ENCODE assay signal across 1 cellular context in the genomic region with DNA sequence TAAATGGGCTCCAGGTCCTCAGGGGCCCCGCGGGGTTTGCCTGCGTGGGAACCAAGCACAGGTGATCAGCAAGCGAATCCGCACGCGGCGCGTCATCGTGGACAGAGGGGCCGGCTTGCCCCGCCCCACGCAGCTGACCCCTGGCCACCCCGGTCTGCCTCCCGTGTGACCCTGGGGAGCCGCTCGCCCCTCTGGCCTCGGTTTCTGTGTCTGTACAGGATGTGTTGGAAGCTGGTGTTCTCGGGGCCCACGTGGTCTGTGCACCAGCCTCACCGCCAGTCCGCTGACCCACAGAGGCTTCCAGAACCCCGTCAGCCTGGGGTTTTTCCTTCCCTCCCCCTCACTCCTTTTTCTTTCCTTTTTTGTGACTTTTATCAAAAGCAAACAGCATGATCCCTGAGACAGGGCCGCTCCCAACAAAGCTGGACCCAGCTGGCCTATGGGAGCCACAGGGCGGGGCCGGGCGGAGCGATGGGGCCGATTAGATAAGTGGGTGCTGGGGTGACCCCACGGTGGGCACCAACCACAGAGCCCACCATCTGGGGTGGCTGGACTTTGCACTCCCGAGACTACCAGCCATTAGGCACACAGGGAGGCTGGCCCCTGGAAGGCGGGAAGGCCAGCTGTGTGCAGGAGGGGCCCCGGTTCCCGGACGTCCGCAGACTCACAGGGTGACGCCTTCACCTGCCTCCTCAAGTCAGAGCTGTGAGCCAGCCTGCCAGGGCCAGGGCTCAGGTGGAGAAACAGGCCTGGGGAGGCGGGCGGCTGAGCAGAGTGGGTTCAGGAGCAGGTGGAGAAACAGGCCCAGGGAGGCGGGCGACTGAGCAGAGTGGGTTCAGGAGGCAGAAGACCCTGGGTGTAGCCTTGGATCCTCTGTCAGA.
TF ChIP-seq lines count a peak whose summit lies in the region.

No MANE protein-coding gene starts in this region.

TF ChIP-seq in HepG2, 621 proteins besides CTCF, POLR2A, EP300 and RAD21 (continues in another document):
- TF ChIP-seq MYC (CRISPR knock-in tag; IDR thresholded peaks at IDR 0.05; ENCODE audit: borderline replicate concordance) (peak; percentile 82; the same call in 1 of the 2 replicates), HCFC1 (IDR thresholded peaks at IDR 0.05; ENCODE audit: low read depth, low read length) (no peak), ZNF264 (CRISPR knock-in tag; IDR thresholded peaks at IDR 0.05) (no peak; the same call in none of the 2 replicates), XBP1 (CRISPR knock-in tag; IDR thresholded peaks at IDR 0.05) (no peak), ZNF329 (CRISPR knock-in tag; IDR thresholded peaks at IDR 0.05; ENCODE audit: low read depth) (peak; percentile 65; the same call in 1 of the 2 replicates), ZNF569 (CRISPR knock-in tag; IDR thresholded peaks at IDR 0.05; ENCODE audit: borderline replicate concordance) (peak; percentile 80; the same call in 1 of the 2 replicates), SOX6 (IDR thresholded peaks at IDR 0.05) (no peak), SOX6 (CRISPR knock-in tag; IDR thresholded peaks at IDR 0.05) (peak; percentile 91), HNRNPK (IDR thresholded peaks at IDR 0.05; ENCODE audit: low read depth, low read length, poor library complexity, severe bottlenecking) (no peak), DMAP1 (CRISPR knock-in tag; IDR thresholded peaks at IDR 0.05) (peak; percentile 81; the same call in 1 of the 2 replicates), NBN (conservative IDR thresholded peaks at IDR 0.05) (no peak), FOXK2 (IDR thresholded peaks at IDR 0.05) (no peak), POLR2AphosphoS2 (IDR thresholded peaks at IDR 0.05; ENCODE audit: low read depth, low read length) (no peak), ZNF335 (CRISPR knock-in tag; IDR thresholded peaks at IDR 0.05) (no peak; the same call in none of the 2 replicates), CREM (IDR thresholded peaks at IDR 0.05) (peak; percentile 53; the same call in 1 of the 2 replicates), CREM (CRISPR knock-in tag; IDR thresholded peaks at IDR 0.05) (no peak), SMARCC2 (IDR thresholded peaks at IDR 0.05) (no peak), ZNF775 (CRISPR knock-in tag; IDR thresholded peaks at IDR 0.05; ENCODE audit: borderline replicate concordance) (peak; percentile 67), DNMT3B (CRISPR knock-in tag; conservative IDR thresholded peaks at IDR 0.05) (peak; percentile 96), ZNF138 (CRISPR knock-in tag; IDR thresholded peaks at IDR 0.05; ENCODE audit: low read depth) (peak; percentile 88), PTBP1 (IDR thresholded peaks at IDR 0.05; ENCODE audit: low read depth, low read length, poor library complexity, severe bottlenecking) (peak; percentile 8), KMT2B (CRISPR knock-in tag; IDR thresholded peaks at IDR 0.05) (peak; percentile 65), SRSF1 (optimal IDR thresholded peaks at IDR 0.05; ENCODE audit: low read depth, low read length) (peak; percentile 87), ZNF496 (CRISPR knock-in tag; IDR thresholded peaks at IDR 0.05; ENCODE audit: insufficient replicate concordance) (no peak), ZSCAN29 (CRISPR knock-in tag; conservative IDR thresholded peaks at IDR 0.05) (peak; percentile 87), RFX1 (IDR thresholded peaks at IDR 0.05) (no peak), ZIK1 (CRISPR knock-in tag; IDR thresholded peaks at IDR 0.05; ENCODE audit: borderline replicate concordance, low read depth) (no peak; the same call in 1 of the 2 replicates), PCBP1 (IDR thresholded peaks at IDR 0.05; ENCODE audit: borderline replicate concordance, low read depth, low read length) (no peak; the same call in 1 of the 2 replicates), ATF1 (CRISPR knock-in tag; IDR thresholded peaks at IDR 0.05) (no peak), ZBTB8A (CRISPR knock-in tag; IDR thresholded peaks at IDR 0.05; ENCODE audit: borderline replicate concordance, low read depth) (peak; percentile 58; the same call in 1 of the 2 replicates), ONECUT2 (CRISPR knock-in tag; IDR thresholded peaks at IDR 0.05) (peak; percentile 63), HOXD1 (CRISPR knock-in tag; IDR thresholded peaks at IDR 0.05) (no peak), MYNN (CRISPR knock-in tag; IDR thresholded peaks at IDR 0.05; ENCODE audit: low read depth) (no peak), JDP2 (CRISPR knock-in tag; IDR thresholded peaks at IDR 0.05; ENCODE audit: borderline replicate concordance) (no peak), SRSF9 (IDR thresholded peaks at IDR 0.05; ENCODE audit: borderline replicate concordance, insufficient read depth, low read depth, low read length, poor library complexity, severe bottlenecking) (no peak), FLYWCH1 (CRISPR knock-in tag; IDR thresholded peaks at IDR 0.05) (no peak), PITX1 (CRISPR knock-in tag; IDR thresholded peaks at IDR 0.05) (peak; percentile 78), ESRRA (CRISPR knock-in tag; IDR thresholded peaks at IDR 0.05; ENCODE audit: low read depth) (peak; percentile 86), CCDC6 (CRISPR knock-in tag; IDR thresholded peaks at IDR 0.05) (peak; percentile 44; the same call in 1 of the 2 replicates), PRPF4 (IDR thresholded peaks at IDR 0.05; ENCODE audit: low read depth, low read length, poor library complexity, severe bottlenecking) (peak; percentile 5), ELF3 (CRISPR knock-in tag; IDR thresholded peaks at IDR 0.05) (peak; percentile 75), RXRB (CRISPR knock-in tag; IDR thresholded peaks at IDR 0.05; ENCODE audit: borderline replicate concordance) (peak; percentile 23; the same call in 1 of the 2 replicates), ASH2L (IDR thresholded peaks at IDR 0.05; ENCODE audit: insufficient read length, low read depth, low read length) (peak; percentile 61)
- TF ChIP-seq, protein P1, sequence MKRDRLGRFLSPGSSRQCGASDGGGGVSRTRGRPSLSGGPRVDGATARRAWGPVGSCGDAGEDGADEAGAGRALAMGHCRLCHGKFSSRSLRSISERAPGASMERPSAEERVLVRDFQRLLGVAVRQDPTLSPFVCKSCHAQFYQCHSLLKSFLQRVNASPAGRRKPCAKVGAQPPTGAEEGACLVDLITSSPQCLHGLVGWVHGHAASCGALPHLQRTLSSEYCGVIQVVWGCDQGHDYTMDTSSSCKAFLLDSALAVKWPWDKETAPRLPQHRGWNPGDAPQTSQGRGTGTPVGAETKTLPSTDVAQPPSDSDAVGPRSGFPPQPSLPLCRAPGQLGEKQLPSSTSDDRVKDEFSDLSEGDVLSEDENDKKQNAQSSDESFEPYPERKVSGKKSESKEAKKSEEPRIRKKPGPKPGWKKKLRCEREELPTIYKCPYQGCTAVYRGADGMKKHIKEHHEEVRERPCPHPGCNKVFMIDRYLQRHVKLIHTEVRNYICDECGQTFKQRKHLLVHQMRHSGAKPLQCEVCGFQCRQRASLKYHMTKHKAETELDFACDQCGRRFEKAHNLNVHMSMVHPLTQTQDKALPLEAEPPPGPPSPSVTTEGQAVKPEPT (CRISPR knock-in tag; IDR thresholded peaks at IDR 0.05; ENCODE audit: low read depth) = no peak
- TF ChIP-seq, protein P2, sequence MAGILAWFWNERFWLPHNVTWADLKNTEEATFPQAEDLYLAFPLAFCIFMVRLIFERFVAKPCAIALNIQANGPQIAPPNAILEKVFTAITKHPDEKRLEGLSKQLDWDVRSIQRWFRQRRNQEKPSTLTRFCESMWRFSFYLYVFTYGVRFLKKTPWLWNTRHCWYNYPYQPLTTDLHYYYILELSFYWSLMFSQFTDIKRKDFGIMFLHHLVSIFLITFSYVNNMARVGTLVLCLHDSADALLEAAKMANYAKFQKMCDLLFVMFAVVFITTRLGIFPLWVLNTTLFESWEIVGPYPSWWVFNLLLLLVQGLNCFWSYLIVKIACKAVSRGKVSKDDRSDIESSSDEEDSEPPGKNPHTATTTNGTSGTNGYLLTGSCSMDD (CRISPR knock-in tag; IDR thresholded peaks at IDR 0.05) = no peak
- TF ChIP-seq, protein P3, sequence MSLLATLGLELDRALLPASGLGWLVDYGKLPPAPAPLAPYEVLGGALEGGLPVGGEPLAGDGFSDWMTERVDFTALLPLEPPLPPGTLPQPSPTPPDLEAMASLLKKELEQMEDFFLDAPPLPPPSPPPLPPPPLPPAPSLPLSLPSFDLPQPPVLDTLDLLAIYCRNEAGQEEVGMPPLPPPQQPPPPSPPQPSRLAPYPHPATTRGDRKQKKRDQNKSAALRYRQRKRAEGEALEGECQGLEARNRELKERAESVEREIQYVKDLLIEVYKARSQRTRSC (CRISPR knock-in tag; IDR thresholded peaks at IDR 0.05; ENCODE audit: low read depth) = no peak
- TF ChIP-seq, protein P4, sequence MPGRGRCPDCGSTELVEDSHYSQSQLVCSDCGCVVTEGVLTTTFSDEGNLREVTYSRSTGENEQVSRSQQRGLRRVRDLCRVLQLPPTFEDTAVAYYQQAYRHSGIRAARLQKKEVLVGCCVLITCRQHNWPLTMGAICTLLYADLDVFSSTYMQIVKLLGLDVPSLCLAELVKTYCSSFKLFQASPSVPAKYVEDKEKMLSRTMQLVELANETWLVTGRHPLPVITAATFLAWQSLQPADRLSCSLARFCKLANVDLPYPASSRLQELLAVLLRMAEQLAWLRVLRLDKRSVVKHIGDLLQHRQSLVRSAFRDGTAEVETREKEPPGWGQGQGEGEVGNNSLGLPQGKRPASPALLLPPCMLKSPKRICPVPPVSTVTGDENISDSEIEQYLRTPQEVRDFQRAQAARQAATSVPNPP (CRISPR knock-in tag; IDR thresholded peaks at IDR 0.05) = peak; percentile 59; the same call in 1 of the 2 replicates
- TF ChIP-seq, protein P5, sequence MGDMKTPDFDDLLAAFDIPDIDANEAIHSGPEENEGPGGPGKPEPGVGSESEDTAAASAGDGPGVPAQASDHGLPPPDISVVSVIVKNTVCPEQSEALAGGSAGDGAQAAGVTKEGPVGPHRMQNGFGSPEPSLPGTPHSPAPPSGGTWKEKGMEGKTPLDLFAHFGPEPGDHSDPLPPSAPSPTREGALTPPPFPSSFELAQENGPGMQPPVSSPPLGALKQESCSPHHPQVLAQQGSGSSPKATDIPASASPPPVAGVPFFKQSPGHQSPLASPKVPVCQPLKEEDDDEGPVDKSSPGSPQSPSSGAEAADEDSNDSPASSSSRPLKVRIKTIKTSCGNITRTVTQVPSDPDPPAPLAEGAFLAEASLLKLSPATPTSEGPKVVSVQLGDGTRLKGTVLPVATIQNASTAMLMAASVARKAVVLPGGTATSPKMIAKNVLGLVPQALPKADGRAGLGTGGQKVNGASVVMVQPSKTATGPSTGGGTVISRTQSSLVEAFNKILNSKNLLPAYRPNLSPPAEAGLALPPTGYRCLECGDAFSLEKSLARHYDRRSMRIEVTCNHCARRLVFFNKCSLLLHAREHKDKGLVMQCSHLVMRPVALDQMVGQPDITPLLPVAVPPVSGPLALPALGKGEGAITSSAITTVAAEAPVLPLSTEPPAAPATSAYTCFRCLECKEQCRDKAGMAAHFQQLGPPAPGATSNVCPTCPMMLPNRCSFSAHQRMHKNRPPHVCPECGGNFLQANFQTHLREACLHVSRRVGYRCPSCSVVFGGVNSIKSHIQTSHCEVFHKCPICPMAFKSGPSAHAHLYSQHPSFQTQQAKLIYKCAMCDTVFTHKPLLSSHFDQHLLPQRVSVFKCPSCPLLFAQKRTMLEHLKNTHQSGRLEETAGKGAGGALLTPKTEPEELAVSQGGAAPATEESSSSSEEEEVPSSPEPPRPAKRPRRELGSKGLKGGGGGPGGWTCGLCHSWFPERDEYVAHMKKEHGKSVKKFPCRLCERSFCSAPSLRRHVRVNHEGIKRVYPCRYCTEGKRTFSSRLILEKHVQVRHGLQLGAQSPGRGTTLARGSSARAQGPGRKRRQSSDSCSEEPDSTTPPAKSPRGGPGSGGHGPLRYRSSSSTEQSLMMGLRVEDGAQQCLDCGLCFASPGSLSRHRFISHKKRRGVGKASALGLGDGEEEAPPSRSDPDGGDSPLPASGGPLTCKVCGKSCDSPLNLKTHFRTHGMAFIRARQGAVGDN (CRISPR knock-in tag; IDR thresholded peaks at IDR 0.05) = peak; percentile 100
- TF ChIP-seq, protein P6, sequence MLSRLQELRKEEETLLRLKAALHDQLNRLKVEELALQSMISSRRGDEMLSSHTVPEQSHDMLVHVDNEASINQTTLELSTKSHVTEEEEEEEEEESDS (CRISPR knock-in tag; IDR thresholded peaks at IDR 0.05; ENCODE audit: borderline replicate concordance) = no peak
- TF ChIP-seq, protein P7, sequence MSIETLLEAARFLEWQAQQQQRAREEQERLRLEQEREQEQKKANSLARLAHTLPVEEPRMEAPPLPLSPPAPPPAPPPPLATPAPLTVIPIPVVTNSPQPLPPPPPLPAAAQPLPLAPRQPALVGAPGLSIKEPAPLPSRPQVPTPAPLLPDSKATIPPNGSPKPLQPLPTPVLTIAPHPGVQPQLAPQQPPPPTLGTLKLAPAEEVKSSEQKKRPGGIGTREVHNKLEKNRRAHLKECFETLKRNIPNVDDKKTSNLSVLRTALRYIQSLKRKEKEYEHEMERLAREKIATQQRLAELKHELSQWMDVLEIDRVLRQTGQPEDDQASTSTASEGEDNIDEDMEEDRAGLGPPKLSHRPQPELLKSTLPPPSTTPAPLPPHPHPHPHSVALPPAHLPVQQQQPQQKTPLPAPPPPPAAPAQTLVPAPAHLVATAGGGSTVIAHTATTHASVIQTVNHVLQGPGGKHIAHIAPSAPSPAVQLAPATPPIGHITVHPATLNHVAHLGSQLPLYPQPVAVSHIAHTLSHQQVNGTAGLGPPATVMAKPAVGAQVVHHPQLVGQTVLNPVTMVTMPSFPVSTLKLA (IDR thresholded peaks at IDR 0.05) = peak; percentile 34; the same call in 1 of the 2 replicates
- TF ChIP-seq, protein P8, sequence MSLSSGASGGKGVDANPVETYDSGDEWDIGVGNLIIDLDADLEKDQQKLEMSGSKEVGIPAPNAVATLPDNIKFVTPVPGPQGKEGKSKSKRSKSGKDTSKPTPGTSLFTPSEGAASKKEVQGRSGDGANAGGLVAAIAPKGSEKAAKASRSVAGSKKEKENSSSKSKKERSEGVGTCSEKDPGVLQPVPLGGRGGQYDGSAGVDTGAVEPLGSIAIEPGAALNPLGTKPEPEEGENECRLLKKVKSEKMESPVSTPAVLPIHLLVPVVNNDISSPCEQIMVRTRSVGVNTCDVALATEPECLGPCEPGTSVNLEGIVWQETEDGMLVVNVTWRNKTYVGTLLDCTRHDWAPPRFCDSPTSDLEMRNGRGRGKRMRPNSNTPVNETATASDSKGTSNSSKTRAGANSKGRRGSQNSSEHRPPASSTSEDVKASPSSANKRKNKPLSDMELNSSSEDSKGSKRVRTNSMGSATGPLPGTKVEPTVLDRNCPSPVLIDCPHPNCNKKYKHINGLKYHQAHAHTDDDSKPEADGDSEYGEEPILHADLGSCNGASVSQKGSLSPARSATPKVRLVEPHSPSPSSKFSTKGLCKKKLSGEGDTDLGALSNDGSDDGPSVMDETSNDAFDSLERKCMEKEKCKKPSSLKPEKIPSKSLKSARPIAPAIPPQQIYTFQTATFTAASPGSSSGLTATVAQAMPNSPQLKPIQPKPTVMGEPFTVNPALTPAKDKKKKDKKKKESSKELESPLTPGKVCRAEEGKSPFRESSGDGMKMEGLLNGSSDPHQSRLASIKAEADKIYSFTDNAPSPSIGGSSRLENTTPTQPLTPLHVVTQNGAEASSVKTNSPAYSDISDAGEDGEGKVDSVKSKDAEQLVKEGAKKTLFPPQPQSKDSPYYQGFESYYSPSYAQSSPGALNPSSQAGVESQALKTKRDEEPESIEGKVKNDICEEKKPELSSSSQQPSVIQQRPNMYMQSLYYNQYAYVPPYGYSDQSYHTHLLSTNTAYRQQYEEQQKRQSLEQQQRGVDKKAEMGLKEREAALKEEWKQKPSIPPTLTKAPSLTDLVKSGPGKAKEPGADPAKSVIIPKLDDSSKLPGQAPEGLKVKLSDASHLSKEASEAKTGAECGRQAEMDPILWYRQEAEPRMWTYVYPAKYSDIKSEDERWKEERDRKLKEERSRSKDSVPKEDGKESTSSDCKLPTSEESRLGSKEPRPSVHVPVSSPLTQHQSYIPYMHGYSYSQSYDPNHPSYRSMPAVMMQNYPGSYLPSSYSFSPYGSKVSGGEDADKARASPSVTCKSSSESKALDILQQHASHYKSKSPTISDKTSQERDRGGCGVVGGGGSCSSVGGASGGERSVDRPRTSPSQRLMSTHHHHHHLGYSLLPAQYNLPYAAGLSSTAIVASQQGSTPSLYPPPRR (CRISPR knock-in tag; IDR thresholded peaks at IDR 0.05; ENCODE audit: borderline replicate concordance) = peak; percentile 57
